Comparison of ENCODE assay signal across 18 cellular contexts in the genomic region with DNA sequence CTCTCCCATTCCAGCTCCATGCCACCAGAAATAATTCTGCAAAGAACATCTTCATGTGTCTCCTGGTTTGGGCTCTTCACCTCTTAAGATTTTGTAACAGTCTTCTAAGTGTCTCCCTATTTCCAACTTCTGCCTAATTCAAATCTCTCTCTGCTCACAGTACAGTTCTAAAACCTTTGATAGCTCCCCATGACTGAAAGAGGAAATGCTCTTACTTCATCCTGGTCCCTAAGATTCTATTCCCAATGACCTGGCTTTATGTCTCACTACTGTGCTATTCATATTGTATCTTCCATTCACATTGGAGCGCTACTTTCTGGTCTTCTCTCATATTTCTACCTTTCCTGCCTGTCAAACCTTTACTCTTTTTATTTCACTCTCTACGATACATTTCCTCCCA. TPM values are rescaled to one million over a fixed set of nuclear protein-coding genes. Genes with fewer than 3 reads are reported as not detected.
DNase-seq lines count a peak whose midpoint lies in the region; ATAC-seq and TF ChIP-seq lines count a peak whose summit lies in the region.
"Had no signal": no experiment of that assay in that cellular context is flagged by ENCODE, and none has a peak within 500 bp of the region (broad histone marks: within the 10 kb centered on the region; RNA-seq: fewer than 3 reads in every experiment).

No MANE protein-coding gene starts in this region.

- no TSS peak for BruUV-seq in OCI-LY7 (replicated peaks; lab: Mats Ljungman, UMichigan)

- TF ChIP-seq CTCF in OCI-LY7 (conservative IDR thresholded peaks at IDR 0.05; ENCODE audit: low read length) = no peak
- TF ChIP-seq CTCF in endothelial cell (IDR thresholded peaks at IDR 0.05; ENCODE audit: unreplicated experiment) = no peak
- TF ChIP-seq CTCF in stomach (IDR thresholded peaks at IDR 0.05) = no peak

- peak overlapping the region; percentile 53 for H3K4me3 Mint-ChIP-seq in activated naive CD4-positive, alpha-beta T cell treated with anti-CD3 and anti-CD28 coated beads, Interleukin-2, amount 10 ng/mL, durations not matched to agents 7 days and 5 days
- H3K4me3 Mint-ChIP-seq in endothelial cell (ENCODE audit: unreplicated experiment) = peak overlapping the region; percentile 53

- H3K9me3 Mint-ChIP-seq in activated naive CD4-positive, alpha-beta T cell treated with anti-CD3 and anti-CD28 coated beads, Interleukin-2, amount 10 ng/mL, durations not matched to agents 7 days and 5 days = peaks cover 36% of the 10 kb centered on the region
- peaks cover 17% of the 10 kb centered on the region in 2 donors for H3K9me3 Mint-ChIP-seq in activated naive CD4-positive, alpha-beta T cell treated with anti-CD3 and anti-CD28 coated beads, Interleukin-2, amount 50 U/mL, for 72 hours
- peaks cover 14% of the 10 kb centered on the region for H3K9me3 Mint-ChIP-seq in endothelial cell (ENCODE audit: unreplicated experiment)

- peak overlapping the region; percentile 73 for H3K4me2 ChIP-seq in OCI-LY7 (ENCODE audit: low read length)

- H3K79me2 ChIP-seq in OCI-LY7 (ENCODE audit: insufficient read depth, low read depth, low read length) = peaks cover 22% of the 10 kb centered on the region; the same call in 1 of the 2 replicates
- H3K79me2 ChIP-seq: parathyroid adenoma had no signal

- WGBS in stomach, 5 donors = 94 to 99% (median 96%) methylated on average over 2 of the region's 2 CpGs

- H3K9me2 ChIP-seq in OCI-LY7 (ENCODE audit: insufficient read depth, low read length) = no peaks in the 10 kb centered on the region

- no peaks in the 10 kb centered on the region for H3K27me3 ChIP-seq in stomach
- H3K27me3 ChIP-seq: foreskin keratinocyte, tibial artery had no signal

- no peak for DNase-seq in activated naive CD4-positive, alpha-beta T cell treated with anti-CD3 and anti-CD28 coated beads, Interleukin-2, amount 10 ng/mL, durations not matched to agents 7 days and 5 days
- no peak for DNase-seq in activated naive CD4-positive, alpha-beta T cell treated with anti-CD3 and anti-CD28 coated beads, Interleukin-2, amount 50 U/mL, for 72 hours (ENCODE audit: low spot score in 2 of 2)
- DNase-seq in OCI-LY7 (ENCODE audit: low spot score) = no peak
- DNase-seq in endothelial cell (ENCODE audit: low spot score) = no peak
- no peak for DNase-seq in stomach
- no peak for DNase-seq in KG1 (lab: John Stamatoyannopoulos, UW)
- DNase-seq in dermis blood vessel endothelial cell = no peak
- DNase-seq: activated CD4-positive, CD25-positive, alpha-beta regulatory T cell treated with anti-CD3 and anti-CD28 coated beads, Interleukin-2, amount 50 U/mL, for 72 hours; activated gamma-delta T cell treated with Interleukin-2 at 50 U/mL for 16 hours; central memory CD4-positive, alpha-beta T cell; DMS79 treated with DMSO at 0.1 percent for 48 hours; endodermal cell; foreskin keratinocyte; mesendoderm; stimulated activated CD4-positive, alpha-beta T cell treated with anti-CD3 and anti-CD28 coated beads, Interleukin-12 subunit alpha, Interleukin-12 subunit beta, amount 100 ng/mL, for 4 hours; tibial artery had no signal

- TF ChIP-seq POLR2A in stomach (IDR thresholded peaks at IDR 0.05) = no peak

- H3K9me3 ChIP-seq in OCI-LY7 (ENCODE audit: low read length) (no peaks in the 10 kb centered on the region; the same call in 1 of the 2 replicates), stomach (peaks cover 0 to 3% (median 0%) of the 10 kb centered on the region in 4 donors)

- peaks cover 43% of the 10 kb centered on the region for H3K4me1 Mint-ChIP-seq in activated naive CD4-positive, alpha-beta T cell treated with anti-CD3 and anti-CD28 coated beads, Interleukin-2, amount 10 ng/mL, durations not matched to agents 7 days and 5 days
- peaks cover 27% of the 10 kb centered on the region for H3K4me1 Mint-ChIP-seq in endothelial cell (ENCODE audit: unreplicated experiment)

- CTCF ChIA-PET in activated naive CD4-positive, alpha-beta T cell treated with anti-CD3 and anti-CD28 coated beads, Interleukin-2, amount 10 ng/mL, durations not matched to agents 7 days and 5 days (lab: Charles Lee) = no interaction called here
- CTCF ChIA-PET in OCI-LY7 (lab: Charles Lee; ENCODE audit: unreplicated experiment) = interaction anchor here (0.6 kb wide), 1 partner anchor 23 kb away, joined by 3 read pairs; no protein-coding TSS in a partner anchor

- H3K36me3 Mint-ChIP-seq in activated naive CD4-positive, alpha-beta T cell treated with anti-CD3 and anti-CD28 coated beads, Interleukin-2, amount 10 ng/mL, durations not matched to agents 7 days and 5 days = peaks cover 58% of the 10 kb centered on the region
- peaks cover 60% of the 10 kb centered on the region in 2 donors for H3K36me3 Mint-ChIP-seq in activated naive CD4-positive, alpha-beta T cell treated with anti-CD3 and anti-CD28 coated beads, Interleukin-2, amount 50 U/mL, for 72 hours
- H3K36me3 Mint-ChIP-seq in endothelial cell (ENCODE audit: low read depth, unreplicated experiment) = peaks cover 15% of the 10 kb centered on the region

- ATAC-seq in activated naive CD4-positive, alpha-beta T cell treated with anti-CD3 and anti-CD28 coated beads, Interleukin-2, amount 50 U/mL, for 72 hours = no peak
- ATAC-seq in GM21723 (IDR thresholded peaks at IDR 0.05; ENCODE audit: unreplicated experiment) = no peak
- ATAC-seq: foreskin keratinocyte had no signal

- H3K27ac Mint-ChIP-seq in activated naive CD4-positive, alpha-beta T cell treated with anti-CD3 and anti-CD28 coated beads, Interleukin-2, amount 10 ng/mL, durations not matched to agents 7 days and 5 days = peak overlapping the region; percentile 69
- H3K27ac Mint-ChIP-seq in activated naive CD4-positive, alpha-beta T cell treated with anti-CD3 and anti-CD28 coated beads, Interleukin-2, amount 50 U/mL, for 72 hours = no peak overlapping the region
- H3K27ac Mint-ChIP-seq in endothelial cell (ENCODE audit: unreplicated experiment) = no peak overlapping the region
- H3K27ac Mint-ChIP-seq: endodermal cell had no signal

- no peak for TF ChIP-seq EP300 in stomach (IDR thresholded peaks at IDR 0.05)

- H3K4me3 ChIP-seq in OCI-LY7 (ENCODE audit: low read depth, low read length, poor library complexity, severe bottlenecking) (peak overlapping the region; percentile 76), stomach (no peak overlapping the region)

- peak overlapping the region; percentile 14 for H3K27ac ChIP-seq in OCI-LY7 (ENCODE audit: low read depth, low read length, poor library complexity, severe bottlenecking)
- H3K27ac ChIP-seq in stomach = peak overlapping the region in 3 of 5 donors; percentile 21 to 100 (median 96)
- H3K27ac ChIP-seq: foreskin keratinocyte had no signal

- peaks cover 4% of the 10 kb centered on the region for H3K27me3 Mint-ChIP-seq in activated naive CD4-positive, alpha-beta T cell treated with anti-CD3 and anti-CD28 coated beads, Interleukin-2, amount 10 ng/mL, durations not matched to agents 7 days and 5 days
- H3K27me3 Mint-ChIP-seq in endothelial cell (ENCODE audit: unreplicated experiment) = peaks cover 11% of the 10 kb centered on the region

- no peaks in the 10 kb centered on the region for H4K20me1 ChIP-seq in OCI-LY7 (ENCODE audit: insufficient read depth, low read length)

- POLR2A ChIA-PET in OCI-LY7 (lab: Charles Lee) = interaction anchor here (0.5 to 6.8 kb wide), 5 partner anchors 13 to 28 kb away, joined by 3 to 59 read pairs (median 5); no protein-coding TSS in a partner anchor

- H3K36me3 ChIP-seq in OCI-LY7 (ENCODE audit: insufficient read depth, low read length) (no peaks in the 10 kb centered on the region), stomach (no peaks in the 10 kb centered on the region)

- H3K4me1 ChIP-seq in OCI-LY7 (ENCODE audit: insufficient read depth, low read length, poor library complexity, severe bottlenecking) (peaks cover 59% of the 10 kb centered on the region), stomach (peaks cover 17 to 75% (median 32%) of the 10 kb centered on the region in 4 donors)

- H2AFZ ChIP-seq in OCI-LY7 (ENCODE audit: low read length) = no peak overlapping the region
- H2AFZ ChIP-seq: parathyroid adenoma had no signal

- intact Hi-C loops in OCI-LY7 (cut with micrococcal nuclease; ENCODE audit: unreplicated experiment) = loop anchor here (5.0 kb wide), 1 partner anchor 170 kb away; no protein-coding TSS in a partner anchor
- intact Hi-C loops in stomach (cut with DNase I; ENCODE audit: low total_unique reads) = no loop called here

RNA-seq across cellular contexts. Expression of a gene that starts 1.6 kb away (rescaled TPM):
- total RNA-seq in activated naive CD4-positive, alpha-beta T cell treated with anti-CD3 and anti-CD28 coated beads, Interleukin-2, amount 50 U/mL, for 72 hours = 10 to 100 TPM in 1 of 2 donors, 1 to 10 TPM in 1; 4.8 to 18.8 TPM
- total RNA-seq in OCI-LY7 (2014; rRNA removed; shearing (Covaris generic)) = 14.1 and 20.1 TPM in 2 replicates
- total RNA-seq in OCI-LY7 (2022) = 12.6 and 15.2 TPM in 2 replicates
- total RNA-seq in endothelial cell (ENCODE audit: unreplicated experiment) = 5.6 TPM
- 100 to 1,000 TPM in 1 of 5 donors, 10 to 100 TPM in 1, 1 to 10 TPM in 2, not detected in 1; 2.9 to 131 (median 15.6) TPM for total RNA-seq in stomach
- 10 to 100 TPM in 2 of 3 donors, 1 to 10 TPM in 1; 7.9 to 12.5 (median 11.2) TPM for polyA plus RNA-seq in stomach
- total RNA-seq in dermis blood vessel endothelial cell = 17.5 and 18.1 TPM in 2 replicates
